15 cellular contexts compared by ENCODE assay signal in genomic region chr20:13338097-13338661, GRCh38.
"Had no signal": no experiment of that assay in that cellular context is flagged by ENCODE, and none has a peak within 500 bp of the region (broad histone marks: within the 10 kb centered on the region; RNA-seq: fewer than 3 reads in every experiment).

No MANE protein-coding gene starts in this region.

- DNase-seq: activated CD4-positive, alpha-beta memory T cell treated with anti-CD3 and anti-CD28 coated beads, Interleukin-2, amount 10 ng/mL, durations not matched to agents 7 days and 5 days; activated gamma-delta T cell treated with Interleukin-2 at 50 U/mL for 16 hours; activated naive CD8-positive, alpha-beta T cell treated with anti-CD3 and anti-CD28 coated beads, Interleukin-2, amount 10 ng/mL, durations not matched to agents 7 days and 5 days; cerebellar nuclear complex; glutamatergic neuron; left ventricle myocardium superior; retina; stimulated activated CD4-positive, alpha-beta T cell treated with anti-CD3 and anti-CD28 coated beads, Interleukin-2, amount 100 ng/mL, for 48 hours; stimulated activated CD8-positive, alpha-beta memory T cell treated with anti-CD3 and anti-CD28 coated beads, Interleukin-4, amount 100 ng/mL, for 48 hours; stimulated activated naive CD4-positive, alpha-beta T cell treated with Interleukin-2 at 50 U/mL for 16 hours; T1000 had no signal

- H3K4me1 Mint-ChIP-seq: activated CD4-positive, alpha-beta memory T cell treated with anti-CD3 and anti-CD28 coated beads, Interleukin-2, amount 10 ng/mL, durations not matched to agents 7 days and 5 days had no signal

- ATAC-seq: left ventricle myocardium superior; natural killer cell treated with Interleukin-12 subunit alpha and Interleukin-12 subunit beta and Interleukin-15 and Interleukin-18, amount 100 ng/mL, for 72 hours; SK-N-SH treated with all-trans-retinoic acid at 6 μM for 48 hours; WTC11 had no signal

- H3K9me3 Mint-ChIP-seq: activated CD4-positive, alpha-beta memory T cell treated with anti-CD3 and anti-CD28 coated beads, Interleukin-2, amount 10 ng/mL, durations not matched to agents 7 days and 5 days; natural killer cell treated with Interleukin-12 subunit alpha and Interleukin-12 subunit beta and Interleukin-15 and Interleukin-18, amount 100 ng/mL, for 72 hours had no signal

- H3K36me3 Mint-ChIP-seq: natural killer cell treated with Interleukin-12 subunit alpha and Interleukin-12 subunit beta and Interleukin-15 and Interleukin-18, amount 100 ng/mL, for 72 hours; WTC11 had no signal

- H3K4me3 Mint-ChIP-seq: activated CD4-positive, alpha-beta memory T cell treated with anti-CD3 and anti-CD28 coated beads, Interleukin-2, amount 10 ng/mL, durations not matched to agents 7 days and 5 days; activated naive CD8-positive, alpha-beta T cell treated with anti-CD3 and anti-CD28 coated beads, Interleukin-2, amount 10 ng/mL, durations not matched to agents 7 days and 5 days; natural killer cell treated with Interleukin-12 subunit alpha and Interleukin-12 subunit beta and Interleukin-15 and Interleukin-18, amount 100 ng/mL, for 72 hours; WTC11 had no signal

- H3K27me3 Mint-ChIP-seq: activated naive CD8-positive, alpha-beta T cell treated with anti-CD3 and anti-CD28 coated beads, Interleukin-2, amount 10 ng/mL, durations not matched to agents 7 days and 5 days; progenitor cell of endocrine pancreas had no signal

- H3K27ac Mint-ChIP-seq: activated CD4-positive, alpha-beta memory T cell treated with anti-CD3 and anti-CD28 coated beads, Interleukin-2, amount 10 ng/mL, durations not matched to agents 7 days and 5 days; activated naive CD8-positive, alpha-beta T cell treated with anti-CD3 and anti-CD28 coated beads, Interleukin-2, amount 10 ng/mL, durations not matched to agents 7 days and 5 days; natural killer cell treated with Interleukin-12 subunit alpha and Interleukin-12 subunit beta and Interleukin-15 and Interleukin-18, amount 100 ng/mL, for 72 hours; progenitor cell of endocrine pancreas; WTC11 had no signal
